ENCODE assay signal across 13 cellular contexts in the genomic region with DNA sequence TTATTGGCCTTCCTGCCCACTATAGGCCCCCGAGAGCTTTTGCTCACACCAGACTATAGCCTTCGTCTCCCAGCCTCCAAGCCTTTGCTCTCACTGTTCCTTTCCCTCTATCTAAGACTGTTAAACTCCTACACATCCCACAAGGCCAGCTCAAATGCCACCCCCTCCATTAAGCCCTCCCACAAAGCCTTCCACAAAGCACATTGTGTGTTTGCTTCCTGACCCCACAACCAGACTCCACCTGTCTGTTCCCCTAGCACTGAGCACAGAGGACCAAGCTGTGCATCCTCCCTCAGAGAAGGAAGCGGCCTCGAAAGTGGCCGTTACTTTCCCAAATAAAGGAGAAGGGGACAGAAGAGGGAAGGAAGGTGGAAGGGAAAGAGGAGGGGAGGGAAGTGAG. TPM values are rescaled to one million over a fixed set of nuclear protein-coding genes. Genes with fewer than 3 reads are reported as not detected.
DNase-seq lines count a peak whose midpoint lies in the region; ATAC-seq and TF ChIP-seq lines count a peak whose summit lies in the region.
"Had no signal": no experiment of that assay in that cellular context is flagged by ENCODE, and none has a peak within 500 bp of the region (broad histone marks: within the 10 kb centered on the region; RNA-seq: fewer than 3 reads in every experiment).

No MANE protein-coding gene starts in this region.

- H3K27ac ChIP-seq in smooth muscle cell (ENCODE audit: low read depth): no peak overlapping the region

- peaks cover 17% of the 10 kb centered on the region for H3K4me1 ChIP-seq in smooth muscle cell (ENCODE audit: low read depth)

- no peak for ATAC-seq in GM19397 (IDR thresholded peaks at IDR 0.05; ENCODE audit: unreplicated experiment)
- no peak for ATAC-seq in HG03571 (IDR thresholded peaks at IDR 0.05; ENCODE audit: unreplicated experiment)
- ATAC-seq in GM18907 (IDR thresholded peaks at IDR 0.05; ENCODE audit: unreplicated experiment): no peak
- ATAC-seq: activated CD8-positive, alpha-beta T cell treated with anti-CD3 and anti-CD28 coated beads for 36 hours; mucosa of descending colon had no signal

- H3K9ac ChIP-seq in smooth muscle cell (ENCODE audit: low read depth): no peak overlapping the region

- H3K36me3 ChIP-seq in smooth muscle cell (ENCODE audit: low read depth): no peaks in the 10 kb centered on the region
- H3K36me3 ChIP-seq: MG63, right atrium auricular region had no signal

- no peaks in the 10 kb centered on the region for H3K9me3 ChIP-seq in smooth muscle cell (replicated peaks; ENCODE audit: low read depth)
- H3K9me3 ChIP-seq: MG63, mucosa of descending colon, right atrium auricular region had no signal

- no peaks in the 10 kb centered on the region for H3F3A ChIP-seq in smooth muscle cell (ENCODE audit: low read depth)

- H2AFZ ChIP-seq in smooth muscle cell (ENCODE audit: low read depth): no peak overlapping the region

- H4K20me1 ChIP-seq in smooth muscle cell (ENCODE audit: low read depth): no peaks in the 10 kb centered on the region

- WGBS in smooth muscle cell (ENCODE audit: low lambda C conversion rate): 66% methylated on average over 5 of the region's 5 CpGs

- peak; percentile 28 for DNase-seq in COLO829 (ENCODE audit: low spot score)
- DNase-seq in NCI-H69 (lab: John Stamatoyannopoulos, UW): peak; percentile 11
- no peak for DNase-seq in foreskin fibroblast
- DNase-seq in smooth muscle cell (lab: John Stamatoyannopoulos, UW; ENCODE audit: unreplicated experiment): no peak
- DNase-seq in activated CD4-positive, alpha-beta T cell treated with anti-CD3 and anti-CD28 coated beads, Interleukin-2, amount 50 U/mL, for 4 hours: no peak
- DNase-seq: activated CD8-positive, alpha-beta T cell treated with anti-CD3 and anti-CD28 coated beads for 36 hours; MG63; mucosa of descending colon; T-helper 9 cell had no signal

- H3K79me2 ChIP-seq in smooth muscle cell (ENCODE audit: low read depth): no peaks in the 10 kb centered on the region

- H3K4me2 ChIP-seq in smooth muscle cell: peak overlapping the region; percentile 82

- H3K4me3 ChIP-seq in foreskin fibroblast (ENCODE audit: low read depth in 1 of 2, low read length in 2 of 2) (peak overlapping the region; percentile 70 to 71), smooth muscle cell (no peak overlapping the region)
- H3K4me3 ChIP-seq: MG63, mucosa of descending colon, right atrium auricular region had no signal

- no peaks in the 10 kb centered on the region for H3K27me3 ChIP-seq in smooth muscle cell (ENCODE audit: low read depth)
- H3K27me3 ChIP-seq: MG63, right atrium auricular region had no signal

- TF ChIP-seq CTCF in foreskin fibroblast (IDR thresholded peaks at IDR 0.05; ENCODE audit: low read depth, low read length) (no peak), smooth muscle cell (IDR thresholded peaks at IDR 0.05; ENCODE audit: borderline replicate concordance, insufficient read depth, poor library complexity, severe bottlenecking) (no peak)

RNA-seq across cellular contexts. Expression of a gene that starts 1.3 kb away (rescaled TPM):
- 19.8 and 27.7 TPM in 2 replicates for total RNA-seq in smooth muscle cell
- 36.2 and 60.2 TPM in 2 replicates for polyA plus RNA-seq in smooth muscle cell
- total RNA-seq: activated CD8-positive, alpha-beta T cell treated with anti-CD3 and anti-CD28 coated beads for 36 hours had no signal

Comparison
In these comparisons a context has a peak if more than half of its experiments do, and no peak if none do; other contexts are left out.
1. DNase-seq: peak in COLO829 (single experiment) and NCI-H69 (single experiment); none in foreskin fibroblast (0 of 2), smooth muscle cell (single experiment) and activated CD4-positive, alpha-beta T cell treated with anti-CD3 and anti-CD28 coated beads, Interleukin-2, amount 50 U/mL, for 4 hours (0 of 2).